In the genomic region with DNA sequence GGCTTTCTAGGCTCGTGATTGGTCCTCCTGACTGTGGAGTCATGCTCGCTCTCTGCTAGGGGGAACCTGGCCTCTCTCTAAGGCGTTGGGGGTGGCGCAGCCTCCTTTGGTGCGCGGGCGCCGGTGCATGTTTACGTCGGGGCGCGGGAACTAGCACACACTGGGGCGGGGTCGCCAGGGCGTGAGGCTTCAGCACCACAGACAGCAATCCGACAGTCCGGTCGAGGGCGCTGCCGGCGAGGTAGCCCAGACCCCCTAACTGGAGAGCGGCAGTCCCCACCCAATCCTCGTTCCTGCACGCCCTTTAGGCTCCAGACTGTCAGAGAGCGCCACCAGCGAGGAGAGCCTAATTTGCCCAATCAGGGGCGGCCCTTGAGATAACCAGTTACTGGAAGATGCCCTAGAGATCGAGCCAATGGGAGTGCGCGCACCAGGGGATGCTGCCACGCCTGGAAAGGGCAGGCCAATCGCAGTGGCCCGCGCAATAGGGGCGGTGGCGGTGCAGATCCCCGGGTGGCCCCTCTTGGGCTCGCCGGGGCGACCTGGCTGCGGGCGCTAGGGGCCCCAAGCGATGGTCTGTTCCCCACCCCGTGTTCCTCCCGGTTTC, we compare ENCODE assay signal across 1 cellular context.
TF ChIP-seq lines count a peak whose summit lies in the region.

No MANE protein-coding gene starts in this region.

TF ChIP-seq in HEK293, 187 proteins besides CTCF, POLR2A, EP300 and RAD21 (continued from another document):
- TF ChIP-seq ZNF223 (tag by site-specific recombination; IDR thresholded peaks at IDR 0.05): 0 out of 2 replicates have a peak, but pooled peaks have one; percentile 60
- TF ChIP-seq, protein P1, sequence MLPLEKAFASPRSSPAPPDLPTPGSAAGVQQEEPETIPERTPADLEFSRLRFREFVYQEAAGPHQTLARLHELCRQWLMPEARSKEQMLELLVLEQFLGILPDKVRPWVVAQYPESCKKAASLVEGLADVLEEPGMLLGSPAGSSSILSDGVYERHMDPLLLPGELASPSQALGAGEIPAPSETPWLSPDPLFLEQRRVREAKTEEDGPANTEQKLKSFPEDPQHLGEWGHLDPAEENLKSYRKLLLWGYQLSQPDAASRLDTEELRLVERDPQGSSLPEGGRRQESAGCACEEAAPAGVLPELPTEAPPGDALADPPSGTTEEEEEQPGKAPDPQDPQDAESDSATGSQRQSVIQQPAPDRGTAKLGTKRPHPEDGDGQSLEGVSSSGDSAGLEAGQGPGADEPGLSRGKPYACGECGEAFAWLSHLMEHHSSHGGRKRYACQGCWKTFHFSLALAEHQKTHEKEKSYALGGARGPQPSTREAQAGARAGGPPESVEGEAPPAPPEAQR (tag by site-specific recombination; IDR thresholded peaks at IDR 0.05): no peak
- TF ChIP-seq ZNF10 (tag by site-specific recombination; IDR thresholded peaks at IDR 0.05): 0 out of 2 replicates have a peak, but pooled peaks have one; percentile 9
- TF ChIP-seq, protein P2, sequence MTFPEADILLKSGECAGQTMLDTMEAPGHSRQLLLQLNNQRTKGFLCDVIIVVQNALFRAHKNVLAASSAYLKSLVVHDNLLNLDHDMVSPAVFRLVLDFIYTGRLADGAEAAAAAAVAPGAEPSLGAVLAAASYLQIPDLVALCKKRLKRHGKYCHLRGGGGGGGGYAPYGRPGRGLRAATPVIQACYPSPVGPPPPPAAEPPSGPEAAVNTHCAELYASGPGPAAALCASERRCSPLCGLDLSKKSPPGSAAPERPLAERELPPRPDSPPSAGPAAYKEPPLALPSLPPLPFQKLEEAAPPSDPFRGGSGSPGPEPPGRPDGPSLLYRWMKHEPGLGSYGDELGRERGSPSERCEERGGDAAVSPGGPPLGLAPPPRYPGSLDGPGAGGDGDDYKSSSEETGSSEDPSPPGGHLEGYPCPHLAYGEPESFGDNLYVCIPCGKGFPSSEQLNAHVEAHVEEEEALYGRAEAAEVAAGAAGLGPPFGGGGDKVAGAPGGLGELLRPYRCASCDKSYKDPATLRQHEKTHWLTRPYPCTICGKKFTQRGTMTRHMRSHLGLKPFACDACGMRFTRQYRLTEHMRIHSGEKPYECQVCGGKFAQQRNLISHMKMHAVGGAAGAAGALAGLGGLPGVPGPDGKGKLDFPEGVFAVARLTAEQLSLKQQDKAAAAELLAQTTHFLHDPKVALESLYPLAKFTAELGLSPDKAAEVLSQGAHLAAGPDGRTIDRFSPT (tag by site-specific recombination; IDR thresholded peaks at IDR 0.05): no peak
- TF ChIP-seq ZBTB17 (tag by site-specific recombination; IDR thresholded peaks at IDR 0.05): peak; percentile 58
- TF ChIP-seq REST (tag by site-specific recombination; IDR thresholded peaks at IDR 0.05): peak; percentile 97
- TF ChIP-seq GLIS2 (tag by site-specific recombination; IDR thresholded peaks at IDR 0.05): 0 out of 2 replicates have a peak, but pooled peaks have one; percentile 95
- TF ChIP-seq ZNF596 (tag by site-specific recombination; IDR thresholded peaks at IDR 0.05): peak; percentile 74
- TF ChIP-seq, protein P3, sequence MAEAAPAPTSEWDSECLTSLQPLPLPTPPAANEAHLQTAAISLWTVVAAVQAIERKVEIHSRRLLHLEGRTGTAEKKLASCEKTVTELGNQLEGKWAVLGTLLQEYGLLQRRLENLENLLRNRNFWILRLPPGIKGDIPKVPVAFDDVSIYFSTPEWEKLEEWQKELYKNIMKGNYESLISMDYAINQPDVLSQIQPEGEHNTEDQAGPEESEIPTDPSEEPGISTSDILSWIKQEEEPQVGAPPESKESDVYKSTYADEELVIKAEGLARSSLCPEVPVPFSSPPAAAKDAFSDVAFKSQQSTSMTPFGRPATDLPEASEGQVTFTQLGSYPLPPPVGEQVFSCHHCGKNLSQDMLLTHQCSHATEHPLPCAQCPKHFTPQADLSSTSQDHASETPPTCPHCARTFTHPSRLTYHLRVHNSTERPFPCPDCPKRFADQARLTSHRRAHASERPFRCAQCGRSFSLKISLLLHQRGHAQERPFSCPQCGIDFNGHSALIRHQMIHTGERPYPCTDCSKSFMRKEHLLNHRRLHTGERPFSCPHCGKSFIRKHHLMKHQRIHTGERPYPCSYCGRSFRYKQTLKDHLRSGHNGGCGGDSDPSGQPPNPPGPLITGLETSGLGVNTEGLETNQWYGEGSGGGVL (tag by site-specific recombination; IDR thresholded peaks at IDR 0.05): peak; percentile 83
- peak; percentile 83 for TF ChIP-seq GLIS1 (tag by site-specific recombination; IDR thresholded peaks at IDR 0.05)
- TF ChIP-seq ZNF792 (tag by site-specific recombination; IDR thresholded peaks at IDR 0.05): no peak; the same call in 1 of the 2 replicates
- TF ChIP-seq GLI2 (tag by site-specific recombination; IDR thresholded peaks at IDR 0.05; ENCODE audit: borderline replicate concordance, low read depth): no peak
- peak; percentile 85 for TF ChIP-seq KLF1 (tag by site-specific recombination; IDR thresholded peaks at IDR 0.05)
- peak; percentile 100 for TF ChIP-seq ZBTB20 (tag by site-specific recombination; IDR thresholded peaks at IDR 0.05)
- TF ChIP-seq ZNF19 (tag by site-specific recombination; IDR thresholded peaks at IDR 0.05; ENCODE audit: low read depth): no peak
- TF ChIP-seq SP3 (tag by site-specific recombination; IDR thresholded peaks at IDR 0.05): peak; percentile 81
- peak; percentile 18; the same call in 1 of the 2 replicates for TF ChIP-seq ZSCAN4 (tag by site-specific recombination; IDR thresholded peaks at IDR 0.05)
- TF ChIP-seq ZFHX2 (tag by site-specific recombination; conservative IDR thresholded peaks at IDR 0.05): peak; percentile 28; the same call in 1 of the 2 replicates
- TF ChIP-seq ZNF624 (tag by site-specific recombination; IDR thresholded peaks at IDR 0.05): no peak
- TF ChIP-seq ZNF169 (tag by site-specific recombination; IDR thresholded peaks at IDR 0.05): no peak
- peak; percentile 52; the same call in 1 of the 2 replicates for TF ChIP-seq KLF7 (tag by site-specific recombination; IDR thresholded peaks at IDR 0.05; ENCODE audit: borderline replicate concordance)
- TF ChIP-seq HOXC10 (CRISPR knock-in tag; IDR thresholded peaks at IDR 0.05): no peak
- no peak for TF ChIP-seq ZFP41 (tag by site-specific recombination; IDR thresholded peaks at IDR 0.05; ENCODE audit: borderline replicate concordance)
- peak; percentile 20 for TF ChIP-seq KLF9 (tag by site-specific recombination; IDR thresholded peaks at IDR 0.05; ENCODE audit: low read depth)
TF ChIP-seq in HEK293: peak in this region for 22.
